ENCODE assay signal across 28 cellular contexts in the genomic region with DNA sequence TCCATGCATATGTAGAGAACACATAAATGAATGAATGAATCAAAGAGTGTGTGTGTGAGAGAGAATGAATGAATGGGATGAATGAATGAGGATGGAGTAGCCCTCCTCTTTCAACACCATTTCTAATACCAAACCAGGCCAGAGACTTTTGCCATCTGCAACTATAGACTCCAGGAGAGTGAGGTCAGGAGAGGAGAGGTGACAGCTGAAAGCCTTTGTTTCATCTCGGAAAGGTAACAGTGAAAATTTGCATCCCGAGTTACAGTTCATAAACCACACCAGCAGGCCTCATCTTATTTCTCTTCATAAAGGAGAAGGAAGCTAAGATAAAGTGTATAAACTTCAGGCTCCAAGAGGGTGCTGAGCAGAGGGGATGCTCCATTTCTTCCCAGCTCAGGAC.
"Had no signal": no experiment of that assay in that cellular context is flagged by ENCODE, and none has a peak within 500 bp of the region (broad histone marks: within the 10 kb centered on the region; RNA-seq: fewer than 3 reads in every experiment).

No MANE protein-coding gene starts in this region.

- H3K27me3 Mint-ChIP-seq: activated CD4-positive, alpha-beta T cell treated with anti-CD3 and anti-CD28 coated beads, Interleukin-2, amount 10 ng/mL, durations not matched to agents 7 days and 5 days; activated naive CD8-positive, alpha-beta T cell treated with anti-CD3 and anti-CD28 coated beads for 36 hours had no signal

- H3K9me3 ChIP-seq: SJCRH30 had no signal

- H3K4me1 Mint-ChIP-seq: activated CD4-positive, alpha-beta T cell treated with anti-CD3 and anti-CD28 coated beads, Interleukin-2, amount 10 ng/mL, durations not matched to agents 7 days and 5 days; activated naive CD8-positive, alpha-beta T cell treated with anti-CD3 and anti-CD28 coated beads for 36 hours had no signal

- H3K27ac ChIP-seq: brain microvascular endothelial cell, SJCRH30, SK-N-MC had no signal

- H3K36me3 ChIP-seq: brain microvascular endothelial cell, SJCRH30 had no signal

- H3K4me3 ChIP-seq: SJCRH30, SK-N-MC had no signal

- H3K4me3 Mint-ChIP-seq: activated CD4-positive, alpha-beta T cell treated with anti-CD3 and anti-CD28 coated beads, Interleukin-2, amount 10 ng/mL, durations not matched to agents 7 days and 5 days; activated naive CD8-positive, alpha-beta T cell treated with anti-CD3 and anti-CD28 coated beads for 36 hours; activated T-cell treated with anti-CD3 and anti-CD28 coated beads, Interleukin-2, amount 50 U/mL, for 4 hours; T-helper 1 cell treated with Interleukin-12 subunit alpha and Interleukin-12 subunit beta and Interleukin-4 antibody, amounts not matched to agents 30 μg/mL and 1 μg/mL, for 36 hours; T-helper 2 cell treated with Interferon-gamma antibody and Interleukin-4, amounts not matched to agents 5 μg/mL and 100 μg/mL, for 36 hours had no signal

- H3K27me3 ChIP-seq: brain microvascular endothelial cell, SJCRH30 had no signal

- H3K36me3 Mint-ChIP-seq: activated naive CD8-positive, alpha-beta T cell treated with anti-CD3 and anti-CD28 coated beads for 36 hours had no signal

- ATAC-seq: activated T-cell treated with anti-CD3 and anti-CD28 coated beads, Interleukin-2, amount 50 U/mL, for 4 hours; Panc1 had no signal

- H3K27ac Mint-ChIP-seq: activated CD4-positive, alpha-beta T cell treated with anti-CD3 and anti-CD28 coated beads, Interleukin-2, amount 10 ng/mL, durations not matched to agents 7 days and 5 days; activated naive CD8-positive, alpha-beta T cell treated with anti-CD3 and anti-CD28 coated beads for 36 hours; T-helper 1 cell treated with Interleukin-12 subunit alpha and Interleukin-12 subunit beta and Interleukin-4 antibody, amounts not matched to agents 30 μg/mL and 1 μg/mL, for 36 hours; T-helper 2 cell treated with Interferon-gamma antibody and Interleukin-4, amounts not matched to agents 5 μg/mL and 100 μg/mL, for 36 hours had no signal

- DNase-seq: activated CD4-positive, alpha-beta T cell treated with anti-CD3 and anti-CD28 coated beads, Interleukin-2, amount 10 ng/mL, durations not matched to agents 7 days and 5 days; activated CD4-positive, alpha-beta T cell treated with anti-CD3 and anti-CD28 coated beads, Interleukin-2, amount 50 U/mL, for 48 hours; activated CD8-positive, alpha-beta memory T cell treated with anti-CD3 and anti-CD28 coated beads, Interleukin-2, amount 50 U/mL, for 4 hours; activated effector memory CD4-positive, alpha-beta T cell treated with anti-CD3 and anti-CD28 coated beads, Interleukin-2, amount 50 U/mL, for 16 hours; activated naive CD4-positive, alpha-beta T cell; activated naive CD4-positive, alpha-beta T cell treated with anti-CD3 and anti-CD28 coated beads, Interleukin-2, amount 50 U/mL, for 16 hours; activated naive CD8-positive, alpha-beta T cell treated with anti-CD3 and anti-CD28 coated beads for 36 hours; activated T-cell treated with anti-CD3 and anti-CD28 coated beads for 4 hours; activated T-cell treated with anti-CD3 and anti-CD28 coated beads, Interleukin-2, amount 50 U/mL, for 4 hours; amniotic stem cell; aorta; brain microvascular endothelial cell; central memory CD4-positive, alpha-beta T cell; NCI-H1105 treated with DMSO at 0.1 percent for 48 hours; NCI-H1436; NCI-H1694; NCI-H1930; NCI-H2081 treated with DMSO at 0.1 percent for 48 hours; NCI-H345; NCI-H510A; NCI-H69; NCI-H82; SHP77; SJCRH30 had no signal

- H3K9me3 Mint-ChIP-seq: activated CD4-positive, alpha-beta T cell treated with anti-CD3 and anti-CD28 coated beads, Interleukin-2, amount 10 ng/mL, durations not matched to agents 7 days and 5 days; activated naive CD8-positive, alpha-beta T cell treated with anti-CD3 and anti-CD28 coated beads for 36 hours; activated T-cell treated with anti-CD3 and anti-CD28 coated beads, Interleukin-2, amount 50 U/mL, for 4 hours; T-helper 1 cell treated with Interleukin-12 subunit alpha and Interleukin-12 subunit beta and Interleukin-4 antibody, amounts not matched to agents 30 μg/mL and 1 μg/mL, for 36 hours; T-helper 2 cell treated with Interferon-gamma antibody and Interleukin-4, amounts not matched to agents 5 μg/mL and 100 μg/mL, for 36 hours had no signal
